8 cellular contexts compared by ENCODE assay signal in the genomic region with DNA sequence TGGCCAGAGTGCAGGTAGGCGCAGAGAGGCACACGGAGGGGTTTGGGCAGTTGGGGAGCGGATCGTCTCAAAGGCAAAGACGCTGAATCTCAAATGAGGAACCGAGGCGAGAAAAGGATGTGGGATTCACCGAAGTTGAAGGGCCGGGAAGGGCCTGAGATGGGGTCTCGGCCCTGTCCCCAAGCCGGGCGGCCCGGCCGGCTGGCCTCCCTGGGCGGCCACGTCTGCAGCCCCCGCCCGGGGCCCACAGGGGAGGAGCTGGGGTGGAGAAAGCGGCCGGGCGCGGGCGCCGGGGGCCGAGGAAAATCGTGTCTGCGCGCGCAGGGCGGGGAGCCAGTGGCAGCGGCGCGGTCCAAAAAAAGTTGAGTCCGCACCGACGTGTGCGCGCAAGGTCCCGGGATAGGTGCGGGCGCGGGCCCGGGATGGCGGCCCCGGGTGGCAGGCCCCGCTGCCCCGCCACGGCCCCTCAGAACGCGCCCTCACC. TPM values are rescaled to one million over a fixed set of nuclear protein-coding genes. Genes with fewer than 3 reads are reported as not detected.
DNase-seq lines count a peak whose midpoint lies in the region; ATAC-seq and TF ChIP-seq lines count a peak whose summit lies in the region.

No MANE protein-coding gene starts in this region.

- peaks cover 23% of the 10 kb centered on the region for H3K4me1 ChIP-seq in testis

- no peak for TF ChIP-seq CTCF in lower leg skin (IDR thresholded peaks at IDR 0.05)
- TF ChIP-seq CTCF in testis (IDR thresholded peaks at IDR 0.05): no peak

- 0 to 1% methylated on average over 15 to 29 of the region's 50 CpGs for WGBS in lower leg skin, 2 donors
- 1% methylated on average over 30 of the region's 50 CpGs; no CpG with 5 or more reads in 1 of the 2 donors for WGBS in testis, 2 donors

- H3K27me3 Mint-ChIP-seq in T-helper 1 cell treated with Interleukin-12 subunit alpha and Interleukin-12 subunit beta and Interleukin-4 antibody, amounts not matched to agents 30 μg/mL and 1 μg/mL, for 36 hours (ENCODE audit: low read depth): no peaks in the 10 kb centered on the region
- peaks cover 6% of the 10 kb centered on the region for H3K27me3 Mint-ChIP-seq in dendritic cell treated with granulocyte-macrophage colony-stimulating factor and Interleukin-4, amounts not matched to agents 40 ng/mL and 50 ng/mL, for 4 days

- no peaks in the 10 kb centered on the region for H3K9me3 Mint-ChIP-seq in T-helper 1 cell treated with Interleukin-12 subunit alpha and Interleukin-12 subunit beta and Interleukin-4 antibody, amounts not matched to agents 30 μg/mL and 1 μg/mL, for 36 hours
- no peaks in the 10 kb centered on the region for H3K9me3 Mint-ChIP-seq in dendritic cell treated with granulocyte-macrophage colony-stimulating factor and Interleukin-4, amounts not matched to agents 40 ng/mL and 50 ng/mL, for 4 days

- DNase-seq in AG08395 (ENCODE audit: low spot score) (peak; percentile 58), lower leg skin (ENCODE audit: low spot score in 2 of 2) (no peak), testis (no peak), hippocampal formation (lab: John Stamatoyannopoulos, UW) (no peak)

- no peaks in the 10 kb centered on the region for H3K27me3 ChIP-seq in testis

- H3K36me3 ChIP-seq in testis (ENCODE audit: low read depth, missing control alignments): no peaks in the 10 kb centered on the region

- no peak for TF ChIP-seq POLR2A in lower leg skin (IDR thresholded peaks at IDR 0.05)
- no peak for TF ChIP-seq POLR2A in testis (IDR thresholded peaks at IDR 0.05)

- H3K4me1 Mint-ChIP-seq in T-helper 1 cell treated with Interleukin-12 subunit alpha and Interleukin-12 subunit beta and Interleukin-4 antibody, amounts not matched to agents 30 μg/mL and 1 μg/mL, for 36 hours (ENCODE audit: low read depth): peaks cover 29% of the 10 kb centered on the region
- H3K4me1 Mint-ChIP-seq in dendritic cell treated with granulocyte-macrophage colony-stimulating factor and Interleukin-4, amounts not matched to agents 40 ng/mL and 50 ng/mL, for 4 days (ENCODE audit: low read depth): peaks cover 26% of the 10 kb centered on the region

- H3K27ac Mint-ChIP-seq in T-helper 1 cell treated with Interleukin-12 subunit alpha and Interleukin-12 subunit beta and Interleukin-4 antibody, amounts not matched to agents 30 μg/mL and 1 μg/mL, for 36 hours: peak overlapping the region; percentile 91
- H3K27ac Mint-ChIP-seq in dendritic cell treated with granulocyte-macrophage colony-stimulating factor and Interleukin-4, amounts not matched to agents 40 ng/mL and 50 ng/mL, for 4 days: peak overlapping the region; percentile 77

- H3K4me3 Mint-ChIP-seq in T-helper 1 cell treated with Interleukin-12 subunit alpha and Interleukin-12 subunit beta and Interleukin-4 antibody, amounts not matched to agents 30 μg/mL and 1 μg/mL, for 36 hours: peak overlapping the region; percentile 96
- H3K4me3 Mint-ChIP-seq in dendritic cell treated with granulocyte-macrophage colony-stimulating factor and Interleukin-4, amounts not matched to agents 40 ng/mL and 50 ng/mL, for 4 days: peak overlapping the region; percentile 96

- H3K9me3 ChIP-seq in testis: no peaks in the 10 kb centered on the region

- H3K4me3 ChIP-seq in lower leg skin (ENCODE audit: low read depth, poor library complexity, severe bottlenecking): peak overlapping the region; percentile 53
- peak overlapping the region; percentile 82 to 89 for H3K4me3 ChIP-seq in testis

- intact Hi-C loops in dendritic cell treated with granulocyte-macrophage colony-stimulating factor and Interleukin-4, amounts not matched to agents 40 ng/mL and 50 ng/mL, for 4 days (cut with micrococcal nuclease): no loop called here
- intact Hi-C loops in lower leg skin (cut with DNase I; ENCODE audit: low total_unique reads) (no loop called here), testis (cut with DNase I; ENCODE audit: low total_unique reads) (no loop called here)

- peak; percentile 28 for ATAC-seq in GM19035 (IDR thresholded peaks at IDR 0.05; ENCODE audit: unreplicated experiment)
- peak; percentile 11 for ATAC-seq in HG03159 (IDR thresholded peaks at IDR 0.05; ENCODE audit: unreplicated experiment)

- H3K27ac ChIP-seq in testis: peak overlapping the region; percentile 85 to 94

- no peaks in the 10 kb centered on the region for H3K36me3 Mint-ChIP-seq in T-helper 1 cell treated with Interleukin-12 subunit alpha and Interleukin-12 subunit beta and Interleukin-4 antibody, amounts not matched to agents 30 μg/mL and 1 μg/mL, for 36 hours (ENCODE audit: low read depth)
- H3K36me3 Mint-ChIP-seq in dendritic cell treated with granulocyte-macrophage colony-stimulating factor and Interleukin-4, amounts not matched to agents 40 ng/mL and 50 ng/mL, for 4 days (ENCODE audit: low read depth): peaks cover 4% of the 10 kb centered on the region

RNA-seq across cellular contexts. Expression of a gene that starts 0.4 kb away (rescaled TPM):
- total RNA-seq in lower leg skin: 10 to 100 TPM; 31.3 to 74.1 (median 50.9) TPM
- total RNA-seq in testis: 10 to 100 TPM; 64.3 to 68.4 TPM
- polyA plus RNA-seq in testis (ENCODE audit: insufficient read depth, low read depth, low replicate concordance): 46.7 TPM

RNA-seq across cellular contexts. Expression of a gene that starts 12.3 kb away (rescaled TPM):
- total RNA-seq in lower leg skin (under 1 TPM in 2 of 4 donors, not detected in 2; 0.15 to 0.26 TPM), testis (100 to 1,000 TPM; 127 to 138 TPM)
- polyA plus RNA-seq in testis (ENCODE audit: insufficient read depth, low read depth, low replicate concordance): 61.0 TPM

RNA-seq across cellular contexts. Expression of a gene that starts 24.1 kb away (rescaled TPM):
- total RNA-seq in lower leg skin (10 to 100 TPM in 3 of 4 donors, 1 to 10 TPM in 1; 6.4 to 16.5 (median 12.1) TPM), testis (10 to 100 TPM; 20.6 to 25.3 TPM)
- polyA plus RNA-seq in testis (ENCODE audit: insufficient read depth, low read depth, low replicate concordance): 12.9 TPM

RNA-seq across cellular contexts. Expression of a gene that starts 31.3 kb away (rescaled TPM):
- 1 to 10 TPM in 3 of 4 donors, under 1 TPM in 1; 0.52 to 5.9 (median 1.7) TPM for total RNA-seq in lower leg skin
- total RNA-seq in testis: 1 to 10 TPM; 2.7 to 3.0 TPM
- polyA plus RNA-seq in testis (ENCODE audit: insufficient read depth, low read depth, low replicate concordance): 5.9 TPM

RNA-seq across cellular contexts. Expression of a gene that starts 31.3 kb away (rescaled TPM):
- total RNA-seq in lower leg skin (10 to 100 TPM; 11.4 to 20.4 (median 17.8) TPM), testis (10 to 100 TPM; 13.2 to 14.2 TPM)
- 49.1 TPM for polyA plus RNA-seq in testis (ENCODE audit: insufficient read depth, low read depth, low replicate concordance)

Comparison
In these comparisons a context has a peak if more than half of its experiments do, and no peak if none do; other contexts are left out.
1. RNA of a gene that starts 12.3 kb away (total RNA-seq): 127 to 138 TPM in testis; 0.15 to 0.26 TPM in lower leg skin; every median in the first group is over 100 times any median in the second.